2 cellular contexts compared by ENCODE assay signal in genomic region chr11:23974046-23974445, GRCh38.
TF ChIP-seq lines count a peak whose summit lies in the region.

No MANE protein-coding gene starts in this region.

TF ChIP-seq in GM23338, 12 proteins besides CTCF, POLR2A, EP300 and RAD21 (continued from another document):
- TF ChIP-seq EZH2phosphoT487 (IDR thresholded peaks at IDR 0.05; ENCODE audit: unreplicated experiment) (no peak), STAT1 (IDR thresholded peaks at IDR 0.05; ENCODE audit: unreplicated experiment) (no peak), POLR2AphosphoS5 (IDR thresholded peaks at IDR 0.05; ENCODE audit: low read depth) (no peak), NANOG (IDR thresholded peaks at IDR 0.05; ENCODE audit: borderline replicate concordance) (no peak), REST (IDR thresholded peaks at IDR 0.05; ENCODE audit: unreplicated experiment) (no peak), JUNB (IDR thresholded peaks at IDR 0.05; ENCODE audit: unreplicated experiment) (no peak), CREB1 (CRISPR knock-in tag; IDR thresholded peaks at IDR 0.05; ENCODE audit: low read depth) (no peak), ZNF114 (CRISPR knock-in tag; IDR thresholded peaks at IDR 0.05) (no peak), ZNF331 (CRISPR knock-in tag; IDR thresholded peaks at IDR 0.05; ENCODE audit: low read depth) (no peak)
- TF ChIP-seq, protein P1, sequence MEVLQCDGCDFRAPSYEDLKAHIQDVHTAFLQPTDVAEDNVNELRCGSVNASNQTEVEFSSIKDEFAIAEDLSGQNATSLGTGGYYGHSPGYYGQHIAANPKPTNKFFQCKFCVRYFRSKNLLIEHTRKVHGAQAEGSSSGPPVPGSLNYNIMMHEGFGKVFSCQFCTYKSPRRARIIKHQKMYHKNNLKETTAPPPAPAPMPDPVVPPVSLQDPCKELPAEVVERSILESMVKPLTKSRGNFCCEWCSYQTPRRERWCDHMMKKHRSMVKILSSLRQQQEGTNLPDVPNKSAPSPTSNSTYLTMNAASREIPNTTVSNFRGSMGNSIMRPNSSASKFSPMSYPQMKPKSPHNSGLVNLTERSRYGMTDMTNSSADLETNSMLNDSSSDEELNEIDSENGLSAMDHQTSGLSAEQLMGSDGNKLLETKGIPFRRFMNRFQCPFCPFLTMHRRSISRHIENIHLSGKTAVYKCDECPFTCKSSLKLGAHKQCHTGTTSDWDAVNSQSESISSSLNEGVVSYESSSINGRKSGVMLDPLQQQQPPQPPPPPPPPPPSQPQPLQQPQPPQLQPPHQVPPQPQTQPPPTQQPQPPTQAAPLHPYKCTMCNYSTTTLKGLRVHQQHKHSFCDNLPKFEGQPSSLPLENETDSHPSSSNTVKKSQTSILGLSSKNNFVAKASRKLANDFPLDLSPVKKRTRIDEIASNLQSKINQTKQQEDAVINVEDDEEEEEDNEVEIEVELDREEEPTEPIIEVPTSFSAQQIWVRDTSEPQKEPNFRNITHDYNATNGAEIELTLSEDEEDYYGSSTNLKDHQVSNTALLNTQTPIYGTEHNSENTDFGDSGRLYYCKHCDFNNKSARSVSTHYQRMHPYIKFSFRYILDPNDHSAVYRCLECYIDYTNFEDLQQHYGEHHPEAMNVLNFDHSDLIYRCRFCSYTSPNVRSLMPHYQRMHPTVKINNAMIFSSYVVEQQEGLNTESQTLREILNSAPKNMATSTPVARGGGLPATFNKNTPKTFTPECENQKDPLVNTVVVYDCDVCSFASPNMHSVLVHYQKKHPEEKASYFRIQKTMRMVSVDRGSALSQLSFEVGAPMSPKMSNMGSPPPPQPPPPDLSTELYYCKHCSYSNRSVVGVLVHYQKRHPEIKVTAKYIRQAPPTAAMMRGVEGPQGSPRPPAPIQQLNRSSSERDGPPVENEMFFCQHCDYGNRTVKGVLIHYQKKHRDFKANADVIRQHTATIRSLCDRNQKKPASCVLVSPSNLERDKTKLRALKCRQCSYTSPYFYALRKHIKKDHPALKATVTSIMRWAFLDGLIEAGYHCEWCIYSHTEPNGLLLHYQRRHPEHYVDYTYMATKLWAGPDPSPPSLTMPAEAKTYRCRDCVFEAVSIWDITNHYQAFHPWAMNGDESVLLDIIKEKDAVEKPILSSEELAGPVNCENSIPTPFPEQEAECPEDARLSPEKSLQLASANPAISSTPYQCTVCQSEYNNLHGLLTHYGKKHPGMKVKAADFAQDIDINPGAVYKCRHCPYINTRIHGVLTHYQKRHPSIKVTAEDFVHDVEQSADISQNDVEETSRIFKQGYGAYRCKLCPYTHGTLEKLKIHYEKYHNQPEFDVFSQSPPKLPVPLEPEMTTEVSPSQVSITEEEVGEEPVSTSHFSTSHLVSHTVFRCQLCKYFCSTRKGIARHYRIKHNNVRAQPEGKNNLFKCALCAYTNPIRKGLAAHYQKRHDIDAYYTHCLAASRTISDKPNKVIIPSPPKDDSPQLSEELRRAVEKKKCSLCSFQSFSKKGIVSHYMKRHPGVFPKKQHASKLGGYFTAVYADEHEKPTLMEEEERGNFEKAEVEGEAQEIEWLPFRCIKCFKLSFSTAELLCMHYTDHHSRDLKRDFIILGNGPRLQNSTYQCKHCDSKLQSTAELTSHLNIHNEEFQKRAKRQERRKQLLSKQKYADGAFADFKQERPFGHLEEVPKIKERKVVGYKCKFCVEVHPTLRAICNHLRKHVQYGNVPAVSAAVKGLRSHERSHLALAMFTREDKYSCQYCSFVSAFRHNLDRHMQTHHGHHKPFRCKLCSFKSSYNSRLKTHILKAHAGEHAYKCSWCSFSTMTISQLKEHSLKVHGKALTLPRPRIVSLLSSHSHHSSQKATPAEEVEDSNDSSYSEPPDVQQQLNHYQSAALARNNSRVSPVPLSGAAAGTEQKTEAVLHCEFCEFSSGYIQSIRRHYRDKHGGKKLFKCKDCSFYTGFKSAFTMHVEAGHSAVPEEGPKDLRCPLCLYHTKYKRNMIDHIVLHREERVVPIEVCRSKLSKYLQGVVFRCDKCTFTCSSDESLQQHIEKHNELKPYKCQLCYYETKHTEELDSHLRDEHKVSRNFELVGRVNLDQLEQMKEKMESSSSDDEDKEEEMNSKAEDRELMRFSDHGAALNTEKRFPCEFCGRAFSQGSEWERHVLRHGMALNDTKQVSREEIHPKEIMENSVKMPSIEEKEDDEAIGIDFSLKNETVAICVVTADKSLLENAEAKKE (CRISPR knock-in tag; IDR thresholded peaks at IDR 0.05), result no peak
- TF ChIP-seq, protein P2, sequence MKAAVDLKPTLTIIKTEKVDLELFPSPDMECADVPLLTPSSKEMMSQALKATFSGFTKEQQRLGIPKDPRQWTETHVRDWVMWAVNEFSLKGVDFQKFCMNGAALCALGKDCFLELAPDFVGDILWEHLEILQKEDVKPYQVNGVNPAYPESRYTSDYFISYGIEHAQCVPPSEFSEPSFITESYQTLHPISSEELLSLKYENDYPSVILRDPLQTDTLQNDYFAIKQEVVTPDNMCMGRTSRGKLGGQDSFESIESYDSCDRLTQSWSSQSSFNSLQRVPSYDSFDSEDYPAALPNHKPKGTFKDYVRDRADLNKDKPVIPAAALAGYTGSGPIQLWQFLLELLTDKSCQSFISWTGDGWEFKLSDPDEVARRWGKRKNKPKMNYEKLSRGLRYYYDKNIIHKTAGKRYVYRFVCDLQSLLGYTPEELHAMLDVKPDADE (IDR thresholded peaks at IDR 0.05), result no peak
TF ChIP-seq in GM23338: peak in this region for 0.

TF ChIP-seq in H1, 55 proteins besides CTCF, POLR2A, EP300 and RAD21:
- TF ChIP-seq PHF8 (conservative IDR thresholded peaks at IDR 0.05; ENCODE audit: low read depth, low read length), result no peak
- TF ChIP-seq SIRT6 (IDR thresholded peaks at IDR 0.05; ENCODE audit: low read length), result no peak
- TF ChIP-seq BACH1 (IDR thresholded peaks at IDR 0.05; ENCODE audit: low read length), result no peak
- no peak for TF ChIP-seq CHD1 (IDR thresholded peaks at IDR 0.05; ENCODE audit: low read depth, low read length)
- TF ChIP-seq JUN (IDR thresholded peaks at IDR 0.05; ENCODE audit: low read depth, low read length), result no peak
- no peak for TF ChIP-seq SAP30 (IDR thresholded peaks at IDR 0.05; ENCODE audit: insufficient read depth, insufficient replicate concordance, low read length)
- TF ChIP-seq TEAD4 (IDR thresholded peaks at IDR 0.05; ENCODE audit: low read depth, low read length), result no peak
- no peak for TF ChIP-seq SP4 (IDR thresholded peaks at IDR 0.05; ENCODE audit: low read length)
- TF ChIP-seq YY1 (IDR thresholded peaks at IDR 0.05; ENCODE audit: low read depth, low read length), result no peak
- TF ChIP-seq USF2 (IDR thresholded peaks at IDR 0.05; ENCODE audit: low read length), result no peak
- TF ChIP-seq CREB1 (IDR thresholded peaks at IDR 0.05), result no peak
- no peak for TF ChIP-seq TCF12 (IDR thresholded peaks at IDR 0.05; ENCODE audit: low read depth, low read length)
- TF ChIP-seq BCL11A (IDR thresholded peaks at IDR 0.05; ENCODE audit: low read depth in 2 of 2, low read length in 2 of 2), result no peak
- no peak for TF ChIP-seq RNF2 (IDR thresholded peaks at IDR 0.05; ENCODE audit: borderline replicate concordance, low read depth, low read length, missing control alignments, poor library complexity, severe bottlenecking)
- TF ChIP-seq NRF1 (IDR thresholded peaks at IDR 0.05; ENCODE audit: low read depth, low read length), result no peak
